ENCODE assay signal across 8 cellular contexts in genomic region chr10:125048101-125048864, GRCh38.
DNase-seq lines count a peak whose midpoint lies in the region; ATAC-seq, FAIRE-seq and TF ChIP-seq lines count a peak whose summit lies in the region.

No MANE protein-coding gene starts in this region.

- H3K4me1 Mint-ChIP-seq in T-cell, result peaks cover 0 to 6% (median 3%) of the 10 kb centered on the region in 3 donors

- H3K9me2 ChIP-seq in Loucy (replicated peaks; ENCODE audit: low read depth, low read length) (no peaks in the 10 kb centered on the region), hepatocyte (replicated peaks; ENCODE audit: insufficient read depth) (no peaks in the 10 kb centered on the region)

- no peak overlapping the region for H3K4me3 Mint-ChIP-seq in T-cell

- TF ChIP-seq CTCF in GM12801 (IDR thresholded peaks at IDR 0.05; ENCODE audit: extremely low read depth, insufficient read length) (peak; percentile 71), Loucy (conservative IDR thresholded peaks at IDR 0.05; ENCODE audit: low read length) (peak; percentile 92), hepatocyte (IDR thresholded peaks at IDR 0.05; ENCODE audit: poor library complexity) (peak; percentile 97)

- no peaks in the 10 kb centered on the region for H3K36me3 Mint-ChIP-seq in T-cell

- peak; percentile 67 for FAIRE-seq in H54 (lab: Jason Lieb, UNC)

- no peaks in the 10 kb centered on the region for H3K9me3 Mint-ChIP-seq in T-cell

- no peaks in the 10 kb centered on the region for H3K27me3 ChIP-seq in Loucy (ENCODE audit: insufficient read depth, low read length, poor library complexity, severe bottlenecking)
- H3K27me3 ChIP-seq in hepatocyte, result no peaks in the 10 kb centered on the region
- H3K27me3 ChIP-seq in skeletal muscle satellite cell (ENCODE audit: control insufficient read depth, insufficient read depth, low read length), result no peaks in the 10 kb centered on the region

- no peaks in the 10 kb centered on the region for H3K36me3 ChIP-seq in Loucy (ENCODE audit: insufficient read depth, low read length)
- no peaks in the 10 kb centered on the region for H3K36me3 ChIP-seq in hepatocyte (replicated peaks; ENCODE audit: insufficient read depth, low read depth)
- H3K36me3 ChIP-seq in skeletal muscle satellite cell (ENCODE audit: insufficient read depth, low read length), result no peaks in the 10 kb centered on the region

- no peaks in the 10 kb centered on the region for H3F3A ChIP-seq in Loucy (ENCODE audit: low read depth)

- H3K4me3 ChIP-seq in Loucy (ENCODE audit: low read length, poor library complexity, severe bottlenecking), result no peak overlapping the region
- no peak overlapping the region for H3K4me3 ChIP-seq in hepatocyte
- no peak overlapping the region for H3K4me3 ChIP-seq in skeletal muscle satellite cell (ENCODE audit: low read length)

- H3K79me2 ChIP-seq in Loucy (ENCODE audit: insufficient read depth, low read length) (no peaks in the 10 kb centered on the region), hepatocyte (peaks cover 97% of the 10 kb centered on the region)

- POLR2A ChIA-PET in T-cell (lab: Charles Lee), result no interaction called here

- no peak for TF ChIP-seq POLR2A in H54 (IDR thresholded peaks at IDR 0.05; ENCODE audit: low read depth, low read length)

- no peak overlapping the region for H3K4me2 ChIP-seq in Loucy (ENCODE audit: low read depth, low read length, poor library complexity, severe bottlenecking)
- H3K4me2 ChIP-seq in hepatocyte, result no peak overlapping the region
- H3K4me2 ChIP-seq in skeletal muscle satellite cell (ENCODE audit: low read length), result no peak overlapping the region

- H3K4me1 ChIP-seq in Loucy (ENCODE audit: insufficient read depth, low read length, poor library complexity, severe bottlenecking) (no peaks in the 10 kb centered on the region), hepatocyte (ENCODE audit: insufficient read depth) (peaks cover 42% of the 10 kb centered on the region), skeletal muscle satellite cell (ENCODE audit: control insufficient read depth, insufficient read depth, low read length) (peaks cover 27% of the 10 kb centered on the region)

- DNase-seq in H54 (ENCODE audit: insufficient read length, low spot score) (peak; percentile 63), T-cell (peak in 29 of 34 experiments; percentile 4 to 56 (median 32)), anterior cingulate cortex (lab: John Stamatoyannopoulos, UW) (peak in 55 of 58 donors; percentile 28 to 90 (median 74)), hepatocyte (ENCODE audit: low spot score) (peak; percentile 93), cortex of kidney (lab: John Stamatoyannopoulos, UW) (no peak)

- CTCF ChIA-PET in T-cell (lab: Charles Lee), result interaction anchor here (0.6 to 1.5 kb wide), 5 partner anchors 9 to 945 kb away, joined by 3 read pairs; no protein-coding TSS in a partner anchor

- H4K20me1 ChIP-seq in Loucy (ENCODE audit: insufficient read depth, low read length, poor library complexity, severe bottlenecking), result no peaks in the 10 kb centered on the region
- H4K20me1 ChIP-seq in hepatocyte (ENCODE audit: insufficient read depth, poor library complexity, severe bottlenecking), result peaks cover 47% of the 10 kb centered on the region

- H3K9me3 ChIP-seq in Loucy (ENCODE audit: insufficient read depth, low read depth, low read length), result no peaks in the 10 kb centered on the region
- no peaks in the 10 kb centered on the region for H3K9me3 ChIP-seq in hepatocyte (ENCODE audit: low read depth)
- H3K9me3 ChIP-seq in skeletal muscle satellite cell (replicated peaks; ENCODE audit: low read length), result no peaks in the 10 kb centered on the region

- H3K9ac ChIP-seq in Loucy (ENCODE audit: low read depth, low read length, poor library complexity, severe bottlenecking) (no peak overlapping the region), skeletal muscle satellite cell (ENCODE audit: low read depth, low read length) (peak overlapping the region; percentile 19)

- 58% methylated on average over 16 of the region's 16 CpGs for WGBS in hepatocyte (ENCODE audit: low lambda C conversion rate, missing lambda C conversion rate)

- ATAC-seq in T-cell (replicated peaks in 1 of 4), result peak in 2 of 4 experiments; percentile 64 to 65

- H2AFZ ChIP-seq in Loucy (ENCODE audit: low read length) (no peak overlapping the region; the same call in 1 of the 2 replicates), hepatocyte (no peak overlapping the region)

- H3K27ac Mint-ChIP-seq in T-cell, result no peak overlapping the region

- peak overlapping the region; percentile 43 for H3K27ac ChIP-seq in hepatocyte

- peaks cover 4 to 16% of the 10 kb centered on the region in 2 donors for H3K27me3 Mint-ChIP-seq in T-cell
